ENCODE assay signal across 26 cellular contexts in genomic region chr5:2958976-2959375, GRCh38.
"Had no signal": no experiment of that assay in that cellular context is flagged by ENCODE, and none has a peak within 500 bp of the region (broad histone marks: within the 10 kb centered on the region; RNA-seq: fewer than 3 reads in every experiment).

No MANE protein-coding gene starts in this region.

- H3K4me3 ChIP-seq: stomach, suprapubic skin, testis, thoracic aorta, thyroid gland, tibial artery, tibial nerve, transverse colon, upper lobe of left lung, upper lobe of right lung, uterus, vagina had no signal

- H3K27me3 ChIP-seq: stomach, suprapubic skin, testis, thyroid gland, tibial artery, tibial nerve, transverse colon, upper lobe of left lung, upper lobe of right lung, uterus, vagina had no signal

- H3K27ac ChIP-seq: stomach, suprapubic skin, testis, thoracic aorta, thyroid gland, tibial artery, tibial nerve, transverse colon, upper lobe of left lung, upper lobe of right lung, uterus, vagina had no signal

- DNase-seq: stimulated activated CD4-positive, alpha-beta T cell treated with anti-CD3 and anti-CD28 coated beads, Interleukin-2, amount 100 ng/mL, for 48 hours; stimulated activated CD4-positive, alpha-beta T cell treated with anti-CD3 and anti-CD28 coated beads, Interleukin-4, amount 100 ng/mL, for 1 hour; stimulated activated CD4-positive, alpha-beta T cell treated with anti-CD3 and anti-CD28 coated beads, Interleukin-4, amount 100 ng/mL, for 24 hours; stimulated activated CD4-positive, alpha-beta T cell treated with anti-CD3 and anti-CD28 coated beads, Interleukin-4, amount 100 ng/mL, for 4 hours; stimulated activated CD8-positive, alpha-beta memory T cell treated with anti-CD3 and anti-CD28 coated beads, Interleukin-4, amount 100 ng/mL, for 48 hours; stimulated activated naive B cell treated with anti-CD40 and anti-IgM and Interleukin-4, amounts not matched to agents 10 μg/mL and 1 μg/mL and 100 μg/mL, for 72 hours; stimulated activated naive CD4-positive, alpha-beta T cell; stimulated activated naive CD4-positive, alpha-beta T cell treated with Interleukin-2 at 50 U/mL for 16 hours; stimulated activated naive CD8-positive, alpha-beta T cell treated with anti-CD3 and anti-CD28 coated beads, Interleukin-15, amount 100 ng/mL, for 72 hours; stimulated activated naive CD8-positive, alpha-beta T cell treated with anti-CD3 and anti-CD28 coated beads, Interleukin-15, Interleukin-2, amounts not matched to agents 100 U/mL and 50 U/mL, for 24 hours; stomach; substantia nigra; testis; thyroid gland; tibial artery; transverse colon; trophoblast cell; upper lobe of left lung; upper lobe of right lung; uterus had no signal

- H3K36me3 ChIP-seq: stomach, suprapubic skin, thoracic aorta, thyroid gland, tibial artery, tibial nerve, transverse colon, upper lobe of left lung, upper lobe of right lung, uterus, vagina had no signal

- H3K4me1 ChIP-seq: stomach, suprapubic skin, testis, thyroid gland, tibial artery, tibial nerve, transverse colon, upper lobe of left lung, upper lobe of right lung, uterus, vagina had no signal

- ATAC-seq: stimulated activated effector memory CD8-positive, alpha-beta T cell treated with anti-CD3 and anti-CD28 coated beads, Interleukin-12 subunit alpha, Interleukin-12 subunit beta, amount 100 ng/mL, for 72 hours; stimulated activated memory B cell treated with anti-CD40 and anti-IgM and Interleukin-4, amounts not matched to agents 10 μg/mL and 1 μg/mL and 100 μg/mL, for 72 hours; stimulated activated naive B cell treated with anti-CD40 and anti-IgM and Interleukin-4, amounts not matched to agents 10 μg/mL and 1 μg/mL and 100 μg/mL, for 72 hours; stimulated activated naive CD8-positive, alpha-beta T cell treated with anti-CD3 and anti-CD28 coated beads, Interleukin-15, amount 100 ng/mL, for 72 hours; stimulated activated naive CD8-positive, alpha-beta T cell treated with anti-CD3 and anti-CD28 coated beads, Interleukin-15, Interleukin-2, amounts not matched to agents 100 U/mL and 50 U/mL, for 24 hours; upper lobe of right lung had no signal

- H3K9me3 ChIP-seq: suprapubic skin, testis, thoracic aorta, thyroid gland, uterus, vagina had no signal
